1 cellular context compared by ENCODE assay signal in genomic region chr5:38463634-38464521, GRCh38.
TF ChIP-seq lines count a peak whose summit lies in the region.

No MANE protein-coding gene starts in this region.

TF ChIP-seq in HepG2, 621 proteins besides CTCF, POLR2A, EP300 and RAD21 (continued from another document):
- peak; percentile 71 for TF ChIP-seq ARID5B (CRISPR knock-in tag; IDR thresholded peaks at IDR 0.05)
- peak; percentile 52 for TF ChIP-seq HNF4A (CRISPR knock-in tag; IDR thresholded peaks at IDR 0.05)
- peak; percentile 36 for TF ChIP-seq XRCC5 (optimal IDR thresholded peaks at IDR 0.05; ENCODE audit: low read length)
- no peak for TF ChIP-seq ZBTB40 (IDR thresholded peaks at IDR 0.05)
- no peak for TF ChIP-seq ZBTB40 (CRISPR knock-in tag; IDR thresholded peaks at IDR 0.05)
- TF ChIP-seq HMG20A (CRISPR knock-in tag; IDR thresholded peaks at IDR 0.05; ENCODE audit: borderline replicate concordance), result peak; percentile 37; the same call in 1 of the 2 replicates
- TF ChIP-seq GATA4 (IDR thresholded peaks at IDR 0.05; ENCODE audit: borderline replicate concordance, low read depth), result no peak
- TF ChIP-seq JUN (CRISPR knock-in tag; IDR thresholded peaks at IDR 0.05), result no peak
- no peak for TF ChIP-seq MIXL1 (CRISPR knock-in tag; IDR thresholded peaks at IDR 0.05)
- TF ChIP-seq CREB1 (IDR thresholded peaks at IDR 0.05), result no peak
- TF ChIP-seq CREB1 (CRISPR knock-in tag; IDR thresholded peaks at IDR 0.05), result peak; percentile 25; the same call in 1 of the 2 replicates
- TF ChIP-seq ZNF652 (CRISPR knock-in tag; IDR thresholded peaks at IDR 0.05; ENCODE audit: borderline replicate concordance, low read depth), result peak; percentile 96
- peak; percentile 23; the same call in 1 of the 2 replicates for TF ChIP-seq MED1 (CRISPR knock-in tag; IDR thresholded peaks at IDR 0.05)
- 0 out of 2 replicates have a peak, but pooled peaks have one; percentile 38 for TF ChIP-seq NR2F6 (IDR thresholded peaks at IDR 0.05)
- TF ChIP-seq NR2F6 (CRISPR knock-in tag; IDR thresholded peaks at IDR 0.05), result peak; percentile 43; the same call in 1 of the 2 replicates
- peak; percentile 63; the same call in 1 of the 2 replicates for TF ChIP-seq RARA (CRISPR knock-in tag; IDR thresholded peaks at IDR 0.05)
- no peak for TF ChIP-seq KDM1A (CRISPR knock-in tag; IDR thresholded peaks at IDR 0.05)
- no peak for TF ChIP-seq MAF1 (CRISPR knock-in tag; IDR thresholded peaks at IDR 0.05; ENCODE audit: borderline replicate concordance)
- peak; percentile 71; the same call in 1 of the 2 replicates for TF ChIP-seq PPARG (CRISPR knock-in tag; conservative IDR thresholded peaks at IDR 0.05)
- no peak for TF ChIP-seq AKAP8 (CRISPR knock-in tag; IDR thresholded peaks at IDR 0.05)
- TF ChIP-seq MTF2 (CRISPR knock-in tag; IDR thresholded peaks at IDR 0.05; ENCODE audit: borderline replicate concordance), result no peak
- TF ChIP-seq MEIS2 (CRISPR knock-in tag; IDR thresholded peaks at IDR 0.05), result no peak
- TF ChIP-seq ARID4A (CRISPR knock-in tag; IDR thresholded peaks at IDR 0.05; ENCODE audit: borderline replicate concordance), result 0 out of 2 replicates have a peak, but pooled peaks have one; percentile 13
- peak; percentile 18; the same call in 1 of the 2 replicates for TF ChIP-seq TCF7 (IDR thresholded peaks at IDR 0.05; ENCODE audit: low read depth)
- TF ChIP-seq SKI (IDR thresholded peaks at IDR 0.05; ENCODE audit: partially characterized antibody), result peak; percentile 76
- peak; percentile 67 for TF ChIP-seq FOSL2 (CRISPR knock-in tag; IDR thresholded peaks at IDR 0.05)
- peak; percentile 66 for TF ChIP-seq TBL1XR1 (IDR thresholded peaks at IDR 0.05; ENCODE audit: borderline replicate concordance, low read length, partially characterized antibody)
- no peak for TF ChIP-seq ZNF7 (CRISPR knock-in tag; IDR thresholded peaks at IDR 0.05)
- 0 out of 2 replicates have a peak, but pooled peaks have one; percentile 34 for TF ChIP-seq SAP130 (CRISPR knock-in tag; IDR thresholded peaks at IDR 0.05; ENCODE audit: low read depth)
- no peak for TF ChIP-seq REL (CRISPR knock-in tag; conservative IDR thresholded peaks at IDR 0.05)
- TF ChIP-seq ZNF460 (CRISPR knock-in tag; IDR thresholded peaks at IDR 0.05; ENCODE audit: borderline replicate concordance), result no peak
- no peak for TF ChIP-seq ZNF33B (CRISPR knock-in tag; IDR thresholded peaks at IDR 0.05)
- TF ChIP-seq CREM (IDR thresholded peaks at IDR 0.05), result peak; percentile 23; the same call in 1 of the 2 replicates
- no peak for TF ChIP-seq CREM (CRISPR knock-in tag; IDR thresholded peaks at IDR 0.05)
- no peak for TF ChIP-seq HNF4G (IDR thresholded peaks at IDR 0.05; ENCODE audit: borderline replicate concordance, low read depth, low read length)
- peak; percentile 38; the same call in 1 of the 2 replicates for TF ChIP-seq HNF4G (CRISPR knock-in tag; IDR thresholded peaks at IDR 0.05; ENCODE audit: borderline replicate concordance, low read depth)
- 0 out of 2 replicates have a peak, but pooled peaks have one; percentile 13 for TF ChIP-seq ZNF331 (CRISPR knock-in tag; IDR thresholded peaks at IDR 0.05)
- peak in 1 of 2 experiments; percentile 72; a peak in 2 of 4 replicates for TF ChIP-seq NR2F1 (CRISPR knock-in tag; IDR thresholded peaks at IDR 0.05)
- TF ChIP-seq SALL1 (CRISPR knock-in tag; IDR thresholded peaks at IDR 0.05), result peak; percentile 48; the same call in 1 of the 2 replicates
- peak; percentile 21; the same call in 1 of the 2 replicates for TF ChIP-seq GATAD2A (CRISPR knock-in tag; IDR thresholded peaks at IDR 0.05)
- no peak for TF ChIP-seq TFAP4 (IDR thresholded peaks at IDR 0.05; ENCODE audit: borderline replicate concordance, low read depth)
- peak; percentile 88 to 97 for TF ChIP-seq MAFK (conservative IDR thresholded peaks at IDR 0.05 in 1 of 2, IDR thresholded peaks at IDR 0.05 in 1 of 2; ENCODE audit: low read length in 2 of 2)
- TF ChIP-seq ETV5 (CRISPR knock-in tag; IDR thresholded peaks at IDR 0.05; ENCODE audit: borderline replicate concordance), result no peak
- TF ChIP-seq ZNF770 (CRISPR knock-in tag; IDR thresholded peaks at IDR 0.05), result no peak
- TF ChIP-seq TEAD3 (CRISPR knock-in tag; optimal IDR thresholded peaks at IDR 0.05; ENCODE audit: borderline replicate concordance), result peak; percentile 75
- peak; percentile 57; the same call in 1 of the 2 replicates for TF ChIP-seq TBX3 (IDR thresholded peaks at IDR 0.05; ENCODE audit: borderline replicate concordance)
